ENCODE assay signal across 9 cellular contexts in the genomic region with DNA sequence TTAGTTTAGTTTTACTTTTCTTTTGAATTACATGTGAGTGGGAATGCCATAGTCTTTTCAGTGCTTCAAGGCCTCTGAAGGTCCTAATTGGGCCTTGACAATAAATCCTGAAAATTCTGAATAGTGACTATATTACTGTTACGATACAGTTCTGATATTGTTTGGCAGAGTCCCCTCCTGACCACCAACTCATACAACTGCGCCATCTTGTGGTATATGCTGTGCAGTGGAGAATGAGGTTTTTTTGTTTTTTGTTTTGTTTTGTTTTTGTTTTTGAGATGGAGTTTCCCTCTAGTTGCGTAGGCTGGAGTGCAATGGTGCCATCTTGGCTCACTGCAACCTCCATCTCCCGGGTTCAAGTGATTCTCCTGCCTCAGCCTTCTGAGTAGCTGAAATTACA. TPM values are rescaled to one million over a fixed set of nuclear protein-coding genes. Genes with fewer than 3 reads are reported as not detected.
DNase-seq lines count a peak whose midpoint lies in the region; ATAC-seq, FAIRE-seq and TF ChIP-seq lines count a peak whose summit lies in the region.
"Had no signal": no experiment of that assay in that cellular context is flagged by ENCODE, and none has a peak within 500 bp of the region (broad histone marks: within the 10 kb centered on the region; RNA-seq: fewer than 3 reads in every experiment).

No MANE protein-coding gene starts in this region.

- no peaks in the 10 kb centered on the region for H3K4me1 ChIP-seq in small intestine (ENCODE audit: control insufficient read depth in 2 of 2, insufficient read depth in 1 of 2, low read depth in 1 of 2, low read length in 1 of 2)

- 48 to 63% (median 61%) methylated on average over 4 of the region's 4 CpGs for WGBS in small intestine, 3 donors

- H3K4me3 ChIP-seq in kidney epithelial cell (ENCODE audit: low read depth, low read length) (no peak overlapping the region), small intestine (ENCODE audit: low read depth in 1 of 2, low read length in 2 of 2) (no peak overlapping the region)

- ATAC-seq in GM19452 (IDR thresholded peaks at IDR 0.05; ENCODE audit: unreplicated experiment) (no peak), GM21825 (IDR thresholded peaks at IDR 0.05; ENCODE audit: unreplicated experiment) (no peak)

- TF ChIP-seq CTCF in D721Med (IDR thresholded peaks at IDR 0.05; ENCODE audit: insufficient read depth, missing control alignments) = peak; percentile 43
- TF ChIP-seq CTCF in kidney epithelial cell (IDR thresholded peaks at IDR 0.05; ENCODE audit: insufficient read depth, low read length, poor library complexity, severe bottlenecking) = peak; percentile 49

- H3K36me3 ChIP-seq in kidney epithelial cell (ENCODE audit: control insufficient read depth, insufficient read depth, low read length) (no peaks in the 10 kb centered on the region), small intestine (ENCODE audit: control insufficient read depth in 2 of 2, insufficient read depth in 2 of 2, low read length in 2 of 2) (no peaks in the 10 kb centered on the region)

- H3K27ac ChIP-seq in small intestine (ENCODE audit: low read depth in 1 of 2, low read length in 1 of 2) = no peak overlapping the region

- in situ Hi-C loops in SK-MEL-5 (cut with HindIII; ENCODE audit: low pct_unique_long_range_greater_than_20kb, low sequenced_read_pairs) = no loop called here

- H3K27me3 ChIP-seq in kidney epithelial cell (ENCODE audit: control insufficient read depth, insufficient read depth, low read length) (peaks cover 2% of the 10 kb centered on the region), small intestine (ENCODE audit: control insufficient read depth in 2 of 2, insufficient read depth in 2 of 2, low read length in 2 of 2) (no peaks in the 10 kb centered on the region)

- no peak for FAIRE-seq in D721Med (lab: Jason Lieb, UNC)
- FAIRE-seq in small intestine (lab: Jason Lieb, UNC) = no peak
- FAIRE-seq: islet of Langerhans had no signal

- no peak for DNase-seq in D721Med (ENCODE audit: insufficient read length, low spot score)
- DNase-seq in H4 (ENCODE audit: low spot score) = peak; percentile 29
- DNase-seq in SK-MEL-5 (ENCODE audit: low read depth, low spot score) = peak; percentile 64
- no peak for DNase-seq in kidney epithelial cell (ENCODE audit: low read depth)
- no peak for DNase-seq in small intestine
- DNase-seq in NCI-H526 treated with DMSO at 0.1 percent for 48 hours (lab: John Stamatoyannopoulos, UW) = no peak

- no peaks in the 10 kb centered on the region for H3K9me3 ChIP-seq in small intestine (ENCODE audit: control insufficient read depth, low read depth)

RNA-seq across cellular contexts. Expression of gene CHRDL1, which starts 56.6 kb away (rescaled TPM):
- total RNA-seq in H4 (2014; rRNA removed; shearing (Covaris generic)) = 0.16 and 1.2 TPM in 2 replicates
- total RNA-seq in SK-MEL-5 (2014; rRNA removed; shearing (Covaris generic)) = 0.08 and 0.18 TPM in 2 replicates
- polyA plus RNA-seq in SK-MEL-5 (2015; cell fraction: cytosol; rRNA removed) = 0.36 and 0.66 TPM in 2 replicates
- polyA plus RNA-seq in SK-MEL-5 (2015; cell fraction: nucleus; rRNA removed) = 0.18 and 0.20 TPM in 2 replicates
- 5.6 and 7.5 TPM in 2 replicates for total RNA-seq in kidney epithelial cell
- polyA plus RNA-seq in small intestine = 10 to 100 TPM in 1 of 3 donors, under 1 TPM in 2; 0.45 to 26.9 (median 0.81) TPM

Comparison
In these comparisons a context has a peak if more than half of its experiments do, and no peak if none do; other contexts are left out.
1. DNase-seq: peak in H4 (single experiment) and SK-MEL-5 (single experiment); none in D721Med (single experiment), kidney epithelial cell (single experiment), small intestine (single experiment) and NCI-H526 treated with DMSO at 0.1 percent for 48 hours (single experiment).